ENCODE assay signal across 2 cellular contexts in the genomic region with DNA sequence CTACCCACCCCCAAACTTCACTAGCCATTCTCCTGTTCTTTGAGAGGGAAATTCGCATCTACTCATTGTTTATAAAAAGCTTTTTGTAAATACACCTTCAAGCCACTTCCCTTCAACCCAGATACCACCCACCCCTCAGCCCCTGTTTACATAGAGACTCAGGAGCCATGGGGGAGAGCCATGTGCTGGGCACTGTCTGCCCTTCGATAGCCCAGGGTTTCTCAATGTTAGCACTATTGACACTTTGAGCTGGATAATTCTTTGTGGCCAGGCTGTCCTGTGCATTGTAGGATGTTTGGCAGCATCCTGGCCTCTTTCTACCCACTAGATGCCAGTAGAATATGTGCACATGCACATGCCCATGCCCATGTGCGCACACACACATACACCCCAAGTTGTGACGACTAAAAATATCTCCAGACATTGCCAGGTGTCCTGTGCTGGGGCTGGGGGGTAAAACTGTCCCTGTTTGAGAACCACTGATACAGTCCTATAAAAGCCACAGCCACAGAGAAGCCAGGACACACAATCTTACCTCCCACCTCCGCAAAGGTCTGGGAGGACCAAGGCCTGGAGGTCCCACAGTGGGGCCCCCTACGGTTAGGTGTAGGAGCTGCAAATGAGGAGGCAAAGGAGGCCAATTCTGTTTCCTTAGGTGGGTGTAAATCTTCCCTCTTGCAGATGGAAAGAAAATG.
A peak's percentile ranks its signal among the peaks of the same experiment; 100 is the strongest.
TF ChIP-seq lines count a peak whose summit lies in the region.

No MANE protein-coding gene starts in this region.

TF ChIP-seq in IMR-90, 13 proteins besides CTCF, POLR2A, EP300 and RAD21:
- TF ChIP-seq SMC3 (IDR thresholded peaks at IDR 0.05; ENCODE audit: low read depth, low read length) = no peak
- TF ChIP-seq MAZ (IDR thresholded peaks at IDR 0.05; ENCODE audit: borderline replicate concordance, low read depth, low read length) = no peak
- no peak for TF ChIP-seq CEBPB (IDR thresholded peaks at IDR 0.05; ENCODE audit: low read depth, low read length)
- no peak for TF ChIP-seq RCOR1 (IDR thresholded peaks at IDR 0.05; ENCODE audit: insufficient replicate concordance, low read length)
- no peak for TF ChIP-seq RFX5 (IDR thresholded peaks at IDR 0.05; ENCODE audit: low read depth, low read length)
- no peak for TF ChIP-seq BHLHE40 (IDR thresholded peaks at IDR 0.05; ENCODE audit: low read depth, low read length)
- TF ChIP-seq FOS (IDR thresholded peaks at IDR 0.05; ENCODE audit: low read depth, low read length) = no peak

TF ChIP-seq in K562, 482 proteins besides CTCF, POLR2A, EP300 and RAD21:
- 0 out of 2 replicates have a peak, but pooled peaks have one; percentile 15 for TF ChIP-seq MYC (IDR thresholded peaks at IDR 0.05; ENCODE audit: low read depth, low read length)
- no peak for TF ChIP-seq MYC (CRISPR knock-in tag; IDR thresholded peaks at IDR 0.05; ENCODE audit: borderline replicate concordance, low read depth)
- TF ChIP-seq ZNF212 (CRISPR knock-in tag; IDR thresholded peaks at IDR 0.05) = no peak
- TF ChIP-seq SMC3 (conservative IDR thresholded peaks at IDR 0.05; ENCODE audit: insufficient read depth, low read depth, low read length) = 0 out of 2 replicates have a peak, but pooled peaks have one; percentile 9
- peak; percentile 56 for TF ChIP-seq EGR1 (conservative IDR thresholded peaks at IDR 0.05)
- TF ChIP-seq ZNF592 (IDR thresholded peaks at IDR 0.05) = 0 out of 2 replicates have a peak, but pooled peaks have one; percentile 52
- TF ChIP-seq, protein P1, sequence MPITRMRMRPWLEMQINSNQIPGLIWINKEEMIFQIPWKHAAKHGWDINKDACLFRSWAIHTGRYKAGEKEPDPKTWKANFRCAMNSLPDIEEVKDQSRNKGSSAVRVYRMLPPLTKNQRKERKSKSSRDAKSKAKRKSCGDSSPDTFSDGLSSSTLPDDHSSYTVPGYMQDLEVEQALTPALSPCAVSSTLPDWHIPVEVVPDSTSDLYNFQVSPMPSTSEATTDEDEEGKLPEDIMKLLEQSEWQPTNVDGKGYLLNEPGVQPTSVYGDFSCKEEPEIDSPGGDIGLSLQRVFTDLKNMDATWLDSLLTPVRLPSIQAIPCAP (CRISPR knock-in tag; IDR thresholded peaks at IDR 0.05; ENCODE audit: borderline replicate concordance) = no peak
